In genomic region chr1:19780267-19780877, GRCh38 we compare ENCODE assay signal across 19 cellular contexts. TPM values are rescaled to one million over a fixed set of nuclear protein-coding genes. Genes with fewer than 3 reads are reported as not detected.
DNase-seq lines count a peak whose midpoint lies in the region; ATAC-seq and TF ChIP-seq lines count a peak whose summit lies in the region.
"Had no signal": no experiment of that assay in that cellular context is flagged by ENCODE, and none has a peak within 500 bp of the region (broad histone marks: within the 10 kb centered on the region; RNA-seq: fewer than 3 reads in every experiment).

No MANE protein-coding gene starts in this region.

- H3K4me3 ChIP-seq in GM23338 (no peak overlapping the region), endodermal cell (ENCODE audit: low read length) (no peak overlapping the region), ascending aorta (no peak overlapping the region)
- H3K4me3 ChIP-seq: A549, GM12878, GM23248 had no signal

- peaks cover 3% of the 10 kb centered on the region; the same call in 2 of the 3 replicates for H3K4me1 Mint-ChIP-seq in GM23338
- peaks cover 2% of the 10 kb centered on the region for H3K4me1 Mint-ChIP-seq in WTC11
- no peaks in the 10 kb centered on the region for H3K4me1 Mint-ChIP-seq in endodermal cell

- H3K4me2 ChIP-seq in GM23338: no peak overlapping the region
- H3K4me2 ChIP-seq: A549 had no signal

- DNase-seq in GM23338 (ENCODE audit: low spot score) (peak; percentile 71), WTC11 (ENCODE audit: low spot score) (peak; percentile 79), endodermal cell (peak; percentile 75), ascending aorta (ENCODE audit: low spot score in 2 of 2) (no peak), AG20443 (ENCODE audit: low spot score) (no peak), amygdala (lab: John Stamatoyannopoulos, UW) (no peak)
- DNase-seq: 8988T; ACHN; C1 segment of cervical spinal cord; Calu3; CD4-positive, alpha-beta memory T cell; COR-L47; DND-41; GDM1; GM23248; HCEC 1CT had no signal

- 64 to 72% methylated on average over 5 to 11 of the region's 11 CpGs for WGBS in endodermal cell (ENCODE audit: insufficient coverage in 1 of 2, insufficient read length in 1 of 2), 2 experiments

- no peak overlapping the region for H3K27ac ChIP-seq in GM23338 (ENCODE audit: low read depth)
- no peak overlapping the region for H3K27ac ChIP-seq in endodermal cell (ENCODE audit: low read depth, low read length)
- H3K27ac ChIP-seq in ascending aorta: no peak overlapping the region
- H3K27ac ChIP-seq: A549, GM23248 had no signal

- H3F3A ChIP-seq in GM23338 (replicated peaks; ENCODE audit: low read depth): no peaks in the 10 kb centered on the region

- no peaks in the 10 kb centered on the region for H3K4me1 ChIP-seq in GM23338 (ENCODE audit: insufficient read depth)
- H3K4me1 ChIP-seq in endodermal cell (ENCODE audit: control insufficient read depth, insufficient read depth, low read length): no peaks in the 10 kb centered on the region
- no peaks in the 10 kb centered on the region for H3K4me1 ChIP-seq in ascending aorta
- H3K4me1 ChIP-seq: A549 had no signal

- H3K4me3 Mint-ChIP-seq in GM23338 (no peak overlapping the region), WTC11 (no peak overlapping the region), endodermal cell (no peak overlapping the region)
- H3K4me3 Mint-ChIP-seq: CD4-positive, alpha-beta memory T cell had no signal

- H3K36me3 ChIP-seq in GM23338 (ENCODE audit: insufficient read depth) (no peaks in the 10 kb centered on the region), endodermal cell (ENCODE audit: control insufficient read depth, insufficient read depth, low read length) (no peaks in the 10 kb centered on the region), ascending aorta (peaks cover 32 to 62% of the 10 kb centered on the region in 2 donors)

- no peak for TF ChIP-seq CTCF in GM23338 (conservative IDR thresholded peaks at IDR 0.05; ENCODE audit: low read depth in 2 of 2)
- TF ChIP-seq CTCF in WTC11 (IDR thresholded peaks at IDR 0.05): no peak
- no peak for TF ChIP-seq CTCF in endodermal cell (conservative IDR thresholded peaks at IDR 0.05)
- no peak for TF ChIP-seq CTCF in ascending aorta (IDR thresholded peaks at IDR 0.05)

- H2AFZ ChIP-seq in GM23338: no peak overlapping the region
- H2AFZ ChIP-seq: GM23248 had no signal

- H3K27me3 Mint-ChIP-seq in GM23338 (ENCODE audit: insufficient read depth, low read depth, poor library complexity) (peaks cover 61% of the 10 kb centered on the region), WTC11 (ENCODE audit: low read depth) (peaks cover 77% of the 10 kb centered on the region), endodermal cell (ENCODE audit: insufficient read depth) (peaks cover 57% of the 10 kb centered on the region)
- H3K27me3 Mint-ChIP-seq: CD4-positive, alpha-beta memory T cell had no signal

- H3K9ac ChIP-seq in endodermal cell (ENCODE audit: extremely low read depth, low read length, poor library complexity, severe bottlenecking): no peak overlapping the region
- H3K9ac ChIP-seq: GM23248 had no signal

- POLR2A ChIA-PET in WTC11 (lab: Charles Lee): no interaction called here

- CTCF ChIA-PET in WTC11 (lab: Charles Lee): interaction anchor here (1.5 kb wide), 1 partner anchor 65 kb away, joined by 3 read pairs; no protein-coding TSS in a partner anchor

- H3K36me3 Mint-ChIP-seq in GM23338 (ENCODE audit: low read depth) (peaks cover 5% of the 10 kb centered on the region; the same call in 1 of the 3 replicates), WTC11 (peaks cover 15% of the 10 kb centered on the region; the same call in 1 of the 2 replicates), endodermal cell (ENCODE audit: low read depth) (no peaks in the 10 kb centered on the region)

- H3K9me3 Mint-ChIP-seq in GM23338 (peaks cover 4% of the 10 kb centered on the region; the same call in 1 of the 3 replicates), WTC11 (no peaks in the 10 kb centered on the region), endodermal cell (no peaks in the 10 kb centered on the region)
- H3K9me3 Mint-ChIP-seq: CD4-positive, alpha-beta memory T cell had no signal

- H4K20me1 ChIP-seq in GM23338 (replicated peaks; ENCODE audit: insufficient read depth): no peaks in the 10 kb centered on the region

- intact Hi-C loops in ascending aorta (cut with DNase I): no loop called here

- H3K79me2 ChIP-seq in GM23338 (replicated peaks; ENCODE audit: insufficient read depth): no peaks in the 10 kb centered on the region

- H3K27me3 ChIP-seq in GM23338 (ENCODE audit: insufficient read depth): peaks cover 54% of the 10 kb centered on the region
- H3K27me3 ChIP-seq in endodermal cell (ENCODE audit: control insufficient read depth, insufficient read depth, low read length, poor library complexity, severe bottlenecking): peaks cover 17% of the 10 kb centered on the region
- no peaks in the 10 kb centered on the region for H3K27me3 ChIP-seq in ascending aorta

- no peak overlapping the region for H3K27ac Mint-ChIP-seq in GM23338
- H3K27ac Mint-ChIP-seq in WTC11: no peak overlapping the region
- H3K27ac Mint-ChIP-seq in endodermal cell: no peak overlapping the region

- H3K9me2 ChIP-seq in GM23338 (ENCODE audit: insufficient read depth): no peaks in the 10 kb centered on the region

- ATAC-seq in GM23338 (peak; percentile 96), WTC11 (peak; percentile 50)
- ATAC-seq: A549, GM12878 had no signal

- H3K9me3 ChIP-seq in endodermal cell (ENCODE audit: control insufficient read depth, low read length) (no peaks in the 10 kb centered on the region), ascending aorta (no peaks in the 10 kb centered on the region)
- H3K9me3 ChIP-seq: A549 had no signal

TF ChIP-seq in GM23338, 12 proteins besides CTCF, POLR2A, EP300 and RAD21:
- TF ChIP-seq JUNB (IDR thresholded peaks at IDR 0.05; ENCODE audit: unreplicated experiment) (no peak), STAT1 (IDR thresholded peaks at IDR 0.05; ENCODE audit: unreplicated experiment) (no peak), POLR2AphosphoS5 (IDR thresholded peaks at IDR 0.05; ENCODE audit: low read depth) (peak; percentile 81)

TF ChIP-seq in WTC11, 78 proteins besides CTCF, POLR2A, EP300 and RAD21:
- TF ChIP-seq NFE2L1 (CRISPR knock-in tag; IDR thresholded peaks at IDR 0.05): no peak
- TF ChIP-seq PRDM15 (CRISPR knock-in tag; IDR thresholded peaks at IDR 0.05): no peak
- TF ChIP-seq, protein P1, sequence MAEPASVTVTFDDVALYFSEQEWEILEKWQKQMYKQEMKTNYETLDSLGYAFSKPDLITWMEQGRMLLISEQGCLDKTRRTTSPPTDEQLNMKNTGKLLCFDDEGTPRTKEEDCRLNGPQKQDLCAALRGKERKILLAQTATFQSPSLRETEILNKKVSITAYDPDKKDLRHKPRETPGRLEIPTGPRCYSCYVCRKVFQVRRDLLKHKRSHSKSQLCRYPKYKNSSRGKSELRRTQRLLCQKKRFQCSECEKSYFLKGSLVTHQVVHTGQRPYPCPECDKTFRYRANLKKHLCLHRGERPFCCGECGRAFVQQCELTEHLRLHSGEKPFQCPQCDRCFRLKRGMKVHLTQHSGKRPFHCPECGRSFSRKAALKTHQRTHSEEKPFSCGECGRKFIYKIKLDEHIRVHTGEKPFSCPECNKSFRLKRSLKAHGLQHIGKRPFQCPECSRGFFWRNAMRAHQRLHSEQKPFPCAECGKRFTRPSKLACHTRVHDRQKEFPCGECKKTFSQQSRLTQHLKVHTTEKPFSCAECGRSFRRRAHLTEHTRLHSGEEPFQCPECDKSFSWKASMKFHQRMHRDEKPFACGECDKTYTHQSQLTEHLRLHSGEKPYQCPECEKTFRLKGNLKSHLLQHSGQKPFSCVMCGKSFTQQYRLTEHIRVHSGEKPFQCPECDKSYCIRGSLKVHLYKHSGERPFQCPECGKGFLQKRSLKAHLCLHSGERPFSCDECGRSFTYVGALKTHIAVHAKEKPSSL (CRISPR knock-in tag; conservative IDR thresholded peaks at IDR 0.05): no peak
- no peak for TF ChIP-seq ESRRA (CRISPR knock-in tag; IDR thresholded peaks at IDR 0.05; ENCODE audit: borderline replicate concordance)

RNA-seq across cellular contexts. Expression of gene TMCO4, which starts 19.3 kb away (rescaled TPM):
- total RNA-seq in GM23338 (2014; rRNA removed; shearing (Covaris generic)): 3.1 and 6.9 TPM in 2 replicates
- polyA plus RNA-seq in GM23338 (2016; fragmentation: Nextera tagmentation; extraction: Ambion mirVana): 2.6 and 3.9 TPM in 2 replicates
- total RNA-seq in WTC11 (2021) (7.2 to 9.3 TPM (median 7.5 TPM) in 3 replicates), endodermal cell (1 to 10 TPM; 6.2 to 6.6 TPM), ascending aorta (5.7 TPM)
- 0.78 TPM for polyA plus RNA-seq in endodermal cell (2013, experiment 1 of 2)
- polyA plus RNA-seq in endodermal cell (2013, experiment 2 of 2): 0.50 TPM

RNA-seq across cellular contexts. Expression of gene RNF186, which starts 34.7 kb away (rescaled TPM):
- total RNA-seq in GM23338 (2014; rRNA removed; shearing (Covaris generic)): not detected in 2 replicates
- not detected in 2 replicates for polyA plus RNA-seq in GM23338 (2016; fragmentation: Nextera tagmentation; extraction: Ambion mirVana)
- total RNA-seq in WTC11 (2021): not detected in 3 replicates
- not detected for total RNA-seq in endodermal cell
- not detected for polyA plus RNA-seq in endodermal cell (2013, experiment 1 of 2)
- not detected for polyA plus RNA-seq in endodermal cell (2013, experiment 2 of 2)
- not detected for total RNA-seq in ascending aorta
- total RNA-seq: Calu3; CD4-positive, alpha-beta memory T cell; GM12878; GM23248 had no signal
- polyA plus RNA-seq: A549; BJ; CD4-positive, alpha-beta memory T cell; GM12878; GM23248 had no signal

Comparison
In these comparisons a context has a peak if more than half of its experiments do, and no peak if none do; other contexts are left out.
1. DNase-seq: peak in GM23338 (single experiment), WTC11 (single experiment) and endodermal cell (single experiment); none in ascending aorta (0 of 2), AG20443 (single experiment) and amygdala (0 of 56).